In the genomic region with DNA sequence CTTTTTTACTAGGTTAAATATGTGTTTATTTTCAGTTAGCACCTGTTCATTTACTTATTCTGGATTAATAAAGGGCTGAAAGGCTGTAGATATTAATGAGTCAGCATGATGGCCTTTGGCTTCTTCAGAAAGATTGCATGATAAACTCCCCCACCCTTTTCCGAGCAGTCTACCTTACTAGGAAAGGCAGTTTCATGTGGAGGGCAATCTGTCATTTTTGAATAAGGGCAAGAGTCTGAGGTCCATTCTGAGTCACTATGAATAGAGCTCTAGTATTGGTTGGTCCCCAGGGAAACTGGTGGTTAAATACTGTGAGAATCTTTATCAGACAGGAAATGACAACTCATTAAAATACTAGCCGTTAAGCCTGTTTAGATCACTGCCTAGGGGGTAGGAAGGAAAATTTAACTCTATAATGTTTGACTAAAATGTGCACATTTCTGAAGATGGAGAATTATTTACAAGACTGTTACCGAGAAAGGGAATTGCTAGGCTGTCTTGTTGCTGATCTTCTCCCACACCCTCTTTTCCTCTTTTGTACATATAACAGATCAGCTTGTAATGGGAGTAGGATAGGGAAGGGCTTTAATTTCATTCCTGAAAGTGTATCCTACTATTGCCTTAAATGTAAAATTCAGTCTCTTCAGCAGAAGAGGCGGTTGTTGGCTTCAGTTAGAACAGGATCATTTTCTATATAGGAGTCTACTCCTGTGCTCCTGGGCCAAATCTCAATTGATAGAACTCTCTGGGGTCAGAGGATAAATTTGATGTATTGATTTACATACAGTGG, we compare ENCODE assay signal across 8 cellular contexts.
DNase-seq lines count a peak whose midpoint lies in the region; ATAC-seq and TF ChIP-seq lines count a peak whose summit lies in the region.

No MANE protein-coding gene starts in this region.

- H3K9me3 ChIP-seq in mucosa of stomach (ENCODE audit: control insufficient read depth, low read length): no peaks in the 10 kb centered on the region

- H3K27me3 Mint-ChIP-seq in activated T-cell treated with anti-CD3 and anti-CD28 coated beads, Interleukin-2, amount 50 U/mL, for 4 hours (ENCODE audit: low read depth): no peaks in the 10 kb centered on the region
- H3K27me3 Mint-ChIP-seq in GM23338 (ENCODE audit: insufficient read depth, low read depth, poor library complexity): no peaks in the 10 kb centered on the region

- CTCF ChIA-PET in RWPE1 (lab: Yijun Ruan, JAX): no interaction called here

- DNase-seq in activated T-cell treated with anti-CD3 and anti-CD28 coated beads, Interleukin-2, amount 50 U/mL, for 4 hours: no peak
- DNase-seq in activated T-cell treated with anti-CD3 and anti-CD28 coated beads for 4 hours: no peak
- no peak for DNase-seq in GM23338 (ENCODE audit: low spot score)
- DNase-seq in RWPE1 (ENCODE audit: low spot score): peak; percentile 85
- DNase-seq in coronary artery (ENCODE audit: low spot score): no peak
- DNase-seq in medulla oblongata (ENCODE audit: extremely low spot score): no peak

- peaks cover 76% of the 10 kb centered on the region for H3K4me1 Mint-ChIP-seq in activated T-cell treated with anti-CD3 and anti-CD28 coated beads, Interleukin-2, amount 50 U/mL, for 4 hours (ENCODE audit: low read depth)
- peaks cover 40% of the 10 kb centered on the region for H3K4me1 Mint-ChIP-seq in GM23338

- peaks cover 17% of the 10 kb centered on the region for H3K36me3 Mint-ChIP-seq in activated T-cell treated with anti-CD3 and anti-CD28 coated beads, Interleukin-2, amount 50 U/mL, for 4 hours (ENCODE audit: insufficient read depth)
- no peaks in the 10 kb centered on the region for H3K36me3 Mint-ChIP-seq in GM23338 (ENCODE audit: low read depth)

- H3K79me2 ChIP-seq in GM23338 (replicated peaks; ENCODE audit: insufficient read depth): no peaks in the 10 kb centered on the region
- no peaks in the 10 kb centered on the region for H3K79me2 ChIP-seq in KMS-11 (ENCODE audit: insufficient read depth, low read depth)

- no peaks in the 10 kb centered on the region for H4K20me1 ChIP-seq in GM23338 (replicated peaks; ENCODE audit: insufficient read depth)
- no peaks in the 10 kb centered on the region for H4K20me1 ChIP-seq in KMS-11 (ENCODE audit: insufficient read depth)

- peak; percentile 76 to 78 for ATAC-seq in activated T-cell treated with anti-CD3 and anti-CD28 coated beads, Interleukin-2, amount 50 U/mL, for 4 hours
- ATAC-seq in GM23338: no peak

- no peak for TF ChIP-seq CTCF in GM23338 (conservative IDR thresholded peaks at IDR 0.05; ENCODE audit: low read depth in 2 of 2)
- no peak for TF ChIP-seq CTCF in KMS-11 (conservative IDR thresholded peaks at IDR 0.05; ENCODE audit: low read depth, low read length)
- no peak for TF ChIP-seq CTCF in RWPE1 (conservative IDR thresholded peaks at IDR 0.05; ENCODE audit: low read depth)
- TF ChIP-seq CTCF in coronary artery (IDR thresholded peaks at IDR 0.05): no peak

- H3K4me3 Mint-ChIP-seq in activated T-cell treated with anti-CD3 and anti-CD28 coated beads, Interleukin-2, amount 50 U/mL, for 4 hours: peak overlapping the region; percentile 80
- no peak overlapping the region for H3K4me3 Mint-ChIP-seq in GM23338

- H3K4me2 ChIP-seq in GM23338: 0 out of 2 replicates have a peak overlapping the region, but pooled peaks have one; percentile 8
- peak overlapping the region; percentile 82 for H3K4me2 ChIP-seq in KMS-11

- no peaks in the 10 kb centered on the region for H3K36me3 ChIP-seq in GM23338 (ENCODE audit: insufficient read depth)
- H3K36me3 ChIP-seq in KMS-11 (ENCODE audit: insufficient read depth): no peaks in the 10 kb centered on the region
- no peaks in the 10 kb centered on the region for H3K36me3 ChIP-seq in mucosa of stomach (ENCODE audit: control insufficient read depth, insufficient read depth, low read length)

- H2AFZ ChIP-seq in GM23338 (no peak overlapping the region), KMS-11 (ENCODE audit: low read depth) (no peak overlapping the region)

- peak overlapping the region; percentile 60 for H3K27ac Mint-ChIP-seq in GM23338

- H3F3A ChIP-seq in GM23338 (replicated peaks; ENCODE audit: low read depth): no peaks in the 10 kb centered on the region

- POLR2A ChIA-PET in RWPE1 (lab: Yijun Ruan, JAX; ENCODE audit: low non-redundant PET): interaction anchor here (0.5 to 1.1 kb wide), 2 partner anchors 13 to 35 kb away, joined by 3 to 6 read pairs; no protein-coding TSS in a partner anchor

- H3K4me1 ChIP-seq in GM23338 (ENCODE audit: insufficient read depth) (peaks cover 24% of the 10 kb centered on the region), KMS-11 (ENCODE audit: low read depth, poor library complexity, severe bottlenecking) (peaks cover 99% of the 10 kb centered on the region), mucosa of stomach (ENCODE audit: control insufficient read depth, insufficient read depth, low read length) (peaks cover 56% of the 10 kb centered on the region)

- H3K27me3 ChIP-seq in GM23338 (ENCODE audit: insufficient read depth): no peaks in the 10 kb centered on the region
- H3K27me3 ChIP-seq in KMS-11 (ENCODE audit: insufficient read depth, low read depth): no peaks in the 10 kb centered on the region
- no peaks in the 10 kb centered on the region for H3K27me3 ChIP-seq in mucosa of stomach (ENCODE audit: control insufficient read depth, insufficient read depth, low read length)

- no peak overlapping the region for H3K4me3 ChIP-seq in GM23338
- no peak overlapping the region for H3K4me3 ChIP-seq in KMS-11 (IDR thresholded peaks at IDR 0.05; ENCODE audit: insufficient read depth, low read depth, low read length)
- H3K4me3 ChIP-seq in coronary artery: peak overlapping the region; percentile 44
- H3K4me3 ChIP-seq in mucosa of stomach (ENCODE audit: low read length): peak overlapping the region; percentile 3

- H3K9ac ChIP-seq in KMS-11 (peak overlapping the region; percentile 47), mucosa of stomach (ENCODE audit: low read length) (peak overlapping the region; percentile 56)

- H3K9me3 Mint-ChIP-seq in activated T-cell treated with anti-CD3 and anti-CD28 coated beads, Interleukin-2, amount 50 U/mL, for 4 hours: no peaks in the 10 kb centered on the region
- no peaks in the 10 kb centered on the region for H3K9me3 Mint-ChIP-seq in GM23338

- H3K27ac ChIP-seq in GM23338 (ENCODE audit: low read depth): 0 out of 2 replicates have a peak overlapping the region, but pooled peaks have one; percentile 3
- H3K27ac ChIP-seq in KMS-11: peak overlapping the region; percentile 81
- H3K27ac ChIP-seq in RWPE1: peak overlapping the region; percentile 91
- H3K27ac ChIP-seq in coronary artery: peak overlapping the region; percentile 46 to 86

- H3K9me2 ChIP-seq in GM23338 (ENCODE audit: insufficient read depth): no peaks in the 10 kb centered on the region

TF ChIP-seq in GM23338, 12 proteins besides CTCF, POLR2A, EP300 and RAD21:
- TF ChIP-seq CREB1 (CRISPR knock-in tag; IDR thresholded peaks at IDR 0.05; ENCODE audit: low read depth) (no peak), ZNF114 (CRISPR knock-in tag; IDR thresholded peaks at IDR 0.05) (no peak), POLR2AphosphoS5 (IDR thresholded peaks at IDR 0.05; ENCODE audit: low read depth) (no peak), EZH2 (IDR thresholded peaks at IDR 0.05; ENCODE audit: low read depth, unreplicated experiment) (no peak), ZNF331 (CRISPR knock-in tag; IDR thresholded peaks at IDR 0.05; ENCODE audit: low read depth) (no peak), JUNB (IDR thresholded peaks at IDR 0.05; ENCODE audit: unreplicated experiment) (no peak), EZH2phosphoT487 (IDR thresholded peaks at IDR 0.05; ENCODE audit: unreplicated experiment) (no peak)
- TF ChIP-seq, protein P1, sequence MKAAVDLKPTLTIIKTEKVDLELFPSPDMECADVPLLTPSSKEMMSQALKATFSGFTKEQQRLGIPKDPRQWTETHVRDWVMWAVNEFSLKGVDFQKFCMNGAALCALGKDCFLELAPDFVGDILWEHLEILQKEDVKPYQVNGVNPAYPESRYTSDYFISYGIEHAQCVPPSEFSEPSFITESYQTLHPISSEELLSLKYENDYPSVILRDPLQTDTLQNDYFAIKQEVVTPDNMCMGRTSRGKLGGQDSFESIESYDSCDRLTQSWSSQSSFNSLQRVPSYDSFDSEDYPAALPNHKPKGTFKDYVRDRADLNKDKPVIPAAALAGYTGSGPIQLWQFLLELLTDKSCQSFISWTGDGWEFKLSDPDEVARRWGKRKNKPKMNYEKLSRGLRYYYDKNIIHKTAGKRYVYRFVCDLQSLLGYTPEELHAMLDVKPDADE (IDR thresholded peaks at IDR 0.05): no peak

Comparison
In these comparisons a context has a peak if more than half of its experiments do, and no peak if none do; other contexts are left out.
1. H3K27ac ChIP-seq: peak in every context shown above with its lines; median percentile 91 in RWPE1; 81 in KMS-11; 66 in coronary artery; 3 in GM23338.
2. H3K4me3 ChIP-seq: peak in coronary artery (single experiment) and mucosa of stomach (single experiment); none in GM23338 (single experiment) and KMS-11 (single experiment).